ENCODE assay signal across 8 cellular contexts in genomic region chr4:106238819-106239420, GRCh38.
A peak's percentile ranks its signal among the peaks of the same experiment; 100 is the strongest.
DNase-seq lines count a peak whose midpoint lies in the region; ATAC-seq and TF ChIP-seq lines count a peak whose summit lies in the region.

No MANE protein-coding gene starts in this region.

- ATAC-seq in GM18858 (IDR thresholded peaks at IDR 0.05; ENCODE audit: unreplicated experiment), result peak; percentile 76
- peak; percentile 93 for ATAC-seq in HG02885 (IDR thresholded peaks at IDR 0.05; ENCODE audit: poor library complexity, unreplicated experiment)
- peak in 2 of 3 donors; percentile 52 to 53 for ATAC-seq in natural killer cell

- peaks cover 9% of the 10 kb centered on the region for H3K36me3 Mint-ChIP-seq in natural killer cell
- peaks cover 5% of the 10 kb centered on the region for H3K36me3 Mint-ChIP-seq in activated T-helper 1 cell treated with anti-CD3 and anti-CD28 coated beads, Interleukin-12 subunit alpha, Interleukin-12 subunit beta, Interleukin-2, Interleukin-4 antibody, amounts not matched to agents 30 ng/mL and 10 ng/mL and 1 ng/mL, durations not matched to agents 14 hours and 24 hours and 36 hours (ENCODE audit: low read depth)

- DNase-seq in Caki2 (ENCODE audit: low read depth), result peak; percentile 45
- peak; percentile 43 for DNase-seq in NCI-H69 (lab: John Stamatoyannopoulos, UW)
- peak; percentile 71 for DNase-seq in choroid plexus epithelial cell (ENCODE audit: low read depth)
- DNase-seq in natural killer cell, result no peak
- no peak for DNase-seq in cerebellum (ENCODE audit: low spot score)
- no peak for DNase-seq in activated T-helper 1 cell treated with anti-CD3 and anti-CD28 coated beads, Interleukin-12 subunit alpha, Interleukin-12 subunit beta, Interleukin-2, Interleukin-4 antibody, amounts not matched to agents 30 ng/mL and 10 ng/mL and 1 ng/mL, durations not matched to agents 14 hours and 24 hours and 36 hours (ENCODE audit: low spot score)

- no peak overlapping the region for H3K4me3 Mint-ChIP-seq in natural killer cell
- H3K4me3 Mint-ChIP-seq in activated T-helper 1 cell treated with anti-CD3 and anti-CD28 coated beads, Interleukin-12 subunit alpha, Interleukin-12 subunit beta, Interleukin-2, Interleukin-4 antibody, amounts not matched to agents 30 ng/mL and 10 ng/mL and 1 ng/mL, durations not matched to agents 14 hours and 24 hours and 36 hours, result no peak overlapping the region

- no peak overlapping the region for H3K27ac Mint-ChIP-seq in natural killer cell
- H3K27ac Mint-ChIP-seq in activated T-helper 1 cell treated with anti-CD3 and anti-CD28 coated beads, Interleukin-12 subunit alpha, Interleukin-12 subunit beta, Interleukin-2, Interleukin-4 antibody, amounts not matched to agents 30 ng/mL and 10 ng/mL and 1 ng/mL, durations not matched to agents 14 hours and 24 hours and 36 hours, result no peak overlapping the region

- no peaks in the 10 kb centered on the region for H3K4me1 Mint-ChIP-seq in natural killer cell
- no peaks in the 10 kb centered on the region for H3K4me1 Mint-ChIP-seq in activated T-helper 1 cell treated with anti-CD3 and anti-CD28 coated beads, Interleukin-12 subunit alpha, Interleukin-12 subunit beta, Interleukin-2, Interleukin-4 antibody, amounts not matched to agents 30 ng/mL and 10 ng/mL and 1 ng/mL, durations not matched to agents 14 hours and 24 hours and 36 hours (ENCODE audit: low read depth)

- H3K9me3 Mint-ChIP-seq in natural killer cell, result no peaks in the 10 kb centered on the region
- H3K9me3 Mint-ChIP-seq in activated T-helper 1 cell treated with anti-CD3 and anti-CD28 coated beads, Interleukin-12 subunit alpha, Interleukin-12 subunit beta, Interleukin-2, Interleukin-4 antibody, amounts not matched to agents 30 ng/mL and 10 ng/mL and 1 ng/mL, durations not matched to agents 14 hours and 24 hours and 36 hours, result peaks cover 5% of the 10 kb centered on the region

- H3K4me3 ChIP-seq in choroid plexus epithelial cell (ENCODE audit: low read depth, low read length), result no peak overlapping the region

- in situ Hi-C loops in Caki2 (cut with HindIII; ENCODE audit: low pct_unique_long_range_greater_than_20kb, low sequenced_read_pairs), result no loop called here

- intact Hi-C loops in natural killer cell (cut with micrococcal nuclease), result loop anchor here (10.0 kb wide), 1 partner anchor 1496 kb away; no protein-coding TSS in a partner anchor
- intact Hi-C loops in activated T-helper 1 cell treated with anti-CD3 and anti-CD28 coated beads, Interleukin-12 subunit alpha, Interleukin-12 subunit beta, Interleukin-2, Interleukin-4 antibody, amounts not matched to agents 30 ng/mL and 10 ng/mL and 1 ng/mL, durations not matched to agents 14 hours and 24 hours and 36 hours (cut with micrococcal nuclease), result loop anchor here (2.0 kb wide), 1 partner anchor 264 kb away; no protein-coding TSS in a partner anchor

- TF ChIP-seq CTCF in choroid plexus epithelial cell (conservative IDR thresholded peaks at IDR 0.05; ENCODE audit: low read depth, low read length) (peak; percentile 77), natural killer cell (IDR thresholded peaks at IDR 0.05) (peak; percentile 56)

- H3K27me3 Mint-ChIP-seq in natural killer cell (ENCODE audit: low read depth in 2 of 2), result no peaks in the 10 kb centered on the region
- H3K27me3 Mint-ChIP-seq in activated T-helper 1 cell treated with anti-CD3 and anti-CD28 coated beads, Interleukin-12 subunit alpha, Interleukin-12 subunit beta, Interleukin-2, Interleukin-4 antibody, amounts not matched to agents 30 ng/mL and 10 ng/mL and 1 ng/mL, durations not matched to agents 14 hours and 24 hours and 36 hours (ENCODE audit: insufficient read depth), result no peaks in the 10 kb centered on the region

Comparison
In these comparisons a context has a peak if more than half of its experiments do, and no peak if none do; other contexts are left out.
1. DNase-seq: peak in Caki2 (single experiment), NCI-H69 (single experiment) and choroid plexus epithelial cell (single experiment); none in natural killer cell (single experiment), cerebellum (single experiment) and activated T-helper 1 cell treated with anti-CD3 and anti-CD28 coated beads, Interleukin-12 subunit alpha, Interleukin-12 subunit beta, Interleukin-2, Interleukin-4 antibody, amounts not matched to agents 30 ng/mL and 10 ng/mL and 1 ng/mL, durations not matched to agents 14 hours and 24 hours and 36 hours (single experiment).
2. Peak in every context shown above with its lines, with median percentiles within 50 percentile points of each other: ATAC-seq.